In the genomic region with DNA sequence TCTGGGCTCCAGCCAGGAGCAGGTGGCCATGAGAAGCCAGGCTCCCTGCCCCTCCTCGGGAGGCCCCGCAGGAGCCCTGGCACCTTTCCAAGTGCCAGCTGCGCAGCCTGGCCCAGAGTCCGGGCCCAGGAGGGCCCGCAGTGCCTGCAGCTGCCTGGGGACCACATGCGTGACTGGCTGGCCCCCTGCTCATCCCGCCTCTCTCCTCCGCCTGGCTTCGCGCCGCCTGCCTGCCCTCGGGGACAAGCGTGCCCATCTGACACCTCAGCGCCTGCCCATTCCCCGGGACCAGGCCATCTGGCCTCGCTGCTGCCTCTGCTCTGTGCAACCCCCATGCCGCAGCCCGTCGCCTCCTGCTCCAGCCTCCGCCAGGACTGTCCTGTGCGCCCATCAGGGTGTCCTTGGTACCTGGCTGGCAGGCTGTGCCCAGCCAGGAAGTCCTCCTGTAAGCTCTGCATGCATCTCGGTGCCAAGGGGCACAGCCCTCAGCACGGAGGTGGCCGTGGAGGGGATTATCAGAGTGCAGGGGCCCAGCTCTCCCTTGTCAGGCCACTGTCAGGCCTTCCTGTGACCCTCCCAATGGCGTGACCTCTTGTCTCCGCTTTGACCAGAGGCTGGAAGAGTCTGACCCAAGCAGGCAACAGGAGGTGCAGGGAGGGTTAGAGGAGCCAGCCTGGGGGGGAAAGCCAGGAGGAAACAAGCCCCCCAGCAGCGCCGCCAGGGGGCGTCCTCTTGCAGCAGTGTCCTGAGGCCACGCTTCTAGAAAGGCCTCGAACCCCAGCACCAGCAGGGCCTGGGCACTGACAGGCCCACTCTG, we compare ENCODE assay signal across 10 cellular contexts. TPM values are rescaled to one million over a fixed set of nuclear protein-coding genes. Genes with fewer than 3 reads are reported as not detected.
DNase-seq lines count a peak whose midpoint lies in the region; FAIRE-seq and TF ChIP-seq lines count a peak whose summit lies in the region.
"Had no signal": no experiment of that assay in that cellular context is flagged by ENCODE, and none has a peak within 500 bp of the region (broad histone marks: within the 10 kb centered on the region; RNA-seq: fewer than 3 reads in every experiment).

No MANE protein-coding gene starts in this region.

- no peak for FAIRE-seq in keratinocyte (lab: Jason Lieb, UNC)

- no peaks in the 10 kb centered on the region for H3K9me3 ChIP-seq in keratinocyte (ENCODE audit: control insufficient read depth, low read depth, low read length)
- H3K9me3 ChIP-seq in hepatocyte (ENCODE audit: low read depth): no peaks in the 10 kb centered on the region

- H3K4me2 ChIP-seq in keratinocyte (ENCODE audit: control insufficient read depth, extremely low read depth, insufficient read depth, low read depth, low read length) (no peak overlapping the region), hepatocyte (no peak overlapping the region)

- DNase-seq in BJ (ENCODE audit: low read depth) (no peak), NAMALWA (ENCODE audit: low spot score) (peak; percentile 81), SK-N-DZ (ENCODE audit: low spot score) (peak; percentile 30), keratinocyte (ENCODE audit: low read depth, low spot score) (no peak), OCI-M1 (lab: John Stamatoyannopoulos, UW) (no peak), hepatocyte (ENCODE audit: low spot score) (no peak), SIG-M5 treated with dmso at 0.1 percent for 504 hours (lab: John Stamatoyannopoulos, UW; ENCODE audit: unreplicated experiment) (no peak)
- no peak for DNase-seq in activated effector memory CD4-positive, alpha-beta T cell treated with anti-CD3 and anti-CD28 coated beads, Interleukin-2, amount 50 U/mL, for 16 hours

- H3K27ac ChIP-seq in keratinocyte (ENCODE audit: control insufficient read depth, insufficient read depth, low read length): no peak overlapping the region
- no peak overlapping the region for H3K27ac ChIP-seq in hepatocyte

- H3K4me3 ChIP-seq in BJ (ENCODE audit: low read depth, low read length) (no peak overlapping the region), keratinocyte (ENCODE audit: control insufficient read depth in 2 of 3, extremely low read depth in 1 of 3, insufficient read depth in 2 of 3, low read depth in 1 of 3, low read length in 3 of 3) (no peak overlapping the region), hepatocyte (no peak overlapping the region)

- H3K79me2 ChIP-seq in keratinocyte (ENCODE audit: control insufficient read depth, insufficient read depth, low read length): no peaks in the 10 kb centered on the region
- no peaks in the 10 kb centered on the region for H3K79me2 ChIP-seq in hepatocyte

- H3K4me1 ChIP-seq in keratinocyte (ENCODE audit: control insufficient read depth, extremely low read depth, insufficient read depth, low read length) (no peaks in the 10 kb centered on the region), hepatocyte (ENCODE audit: insufficient read depth) (no peaks in the 10 kb centered on the region)

- H2AFZ ChIP-seq in keratinocyte (ENCODE audit: control insufficient read depth, low read length) (no peak overlapping the region), hepatocyte (no peak overlapping the region)

- POLR2A ChIA-PET in BJ (lab: Charles Lee): no interaction called here

- H3K9me2 ChIP-seq in hepatocyte (replicated peaks; ENCODE audit: insufficient read depth): no peaks in the 10 kb centered on the region

- H4K20me1 ChIP-seq in keratinocyte (ENCODE audit: control insufficient read depth, extremely low read depth, insufficient read depth, low read length): no peaks in the 10 kb centered on the region
- H4K20me1 ChIP-seq in hepatocyte (ENCODE audit: insufficient read depth, poor library complexity, severe bottlenecking): no peaks in the 10 kb centered on the region

- H3K27me3 ChIP-seq in BJ (ENCODE audit: control insufficient read depth, insufficient read depth, low read length) (no peaks in the 10 kb centered on the region), keratinocyte (ENCODE audit: control insufficient read depth, extremely low read depth, insufficient read depth, low read length) (peaks cover 8% of the 10 kb centered on the region), hepatocyte (no peaks in the 10 kb centered on the region)

- dilution Hi-C loops in keratinocyte (cut with MboI; ENCODE audit: extremely low pct_ligation_motif_present, low sequenced_read_pairs): no loop called here

- H3K36me3 ChIP-seq in BJ (ENCODE audit: control insufficient read depth, insufficient read depth, low read length) (no peaks in the 10 kb centered on the region), keratinocyte (ENCODE audit: control insufficient read depth in 2 of 2, extremely low read depth in 1 of 2, insufficient read depth in 2 of 2, low read length in 2 of 2) (peaks cover 0 to 5% of the 10 kb centered on the region in 2 experiments), hepatocyte (replicated peaks; ENCODE audit: insufficient read depth, low read depth) (no peaks in the 10 kb centered on the region)

- TF ChIP-seq CTCF in BJ (IDR thresholded peaks at IDR 0.05; ENCODE audit: insufficient read depth, low read depth, low read length) (peak; percentile 25; the same call in 1 of the 2 replicates), keratinocyte (optimal IDR thresholded peaks at IDR 0.05 in 1 of 3, IDR thresholded peaks at IDR 0.05 in 1 of 3, conservative IDR thresholded peaks at IDR 0.05 in 1 of 3; ENCODE audit: extremely low read depth in 1 of 3, insufficient read depth in 2 of 3, low read length in 3 of 3) (peak in 2 of 3 experiments; percentile 14 to 31), hepatocyte (IDR thresholded peaks at IDR 0.05; ENCODE audit: poor library complexity) (no peak)

- H3K9ac ChIP-seq in keratinocyte (ENCODE audit: control insufficient read depth, extremely low read depth, insufficient read depth, low read length): no peak overlapping the region

- CTCF ChIA-PET in BJ (lab: Yijun Ruan, JAX): interaction anchor here (0.6 to 2.6 kb wide), 3 partner anchors 11 to 39 kb away, joined by 3 to 9 read pairs (median 4); no protein-coding TSS in a partner anchor

- WGBS in hepatocyte (ENCODE audit: low lambda C conversion rate, missing lambda C conversion rate): 89% methylated on average over 29 of the region's 31 CpGs

- no peaks in the 10 kb centered on the region for H3K9me1 ChIP-seq in keratinocyte (ENCODE audit: control insufficient read depth, extremely low read depth, insufficient read depth, low read length)

RNA-seq across cellular contexts. Expression of a gene that starts 50.5 kb away (rescaled TPM):
- 15.5 and 19.2 TPM in 2 replicates for polyA plus RNA-seq in BJ (2011; rRNA removed)
- polyA minus RNA-seq in BJ (2011; rRNA and poly(A)+ RNA removed): 17.5 and 30.5 TPM in 2 replicates
- 22.0 and 22.4 TPM in 2 replicates for polyA plus RNA-seq in SK-N-DZ (2014; cell fraction: cytosol; rRNA removed)
- polyA plus RNA-seq in SK-N-DZ (2014; cell fraction: nucleus; rRNA removed): 9.9 and 11.6 TPM in 2 replicates
- polyA plus RNA-seq in keratinocyte: 15.3 to 25.9 TPM (median 20.0 TPM) in 3 replicates
- polyA plus RNA-seq in keratinocyte (2011; ENCODE audit: low read depth): 5.2 TPM
- 7.0 and 12.6 TPM in 2 replicates for polyA plus RNA-seq in keratinocyte (2011; cell fraction: cytosol; rRNA removed)
- 28.7 and 32.8 TPM in 2 replicates for polyA plus RNA-seq in keratinocyte (2011; cell fraction: nucleus; rRNA removed)
- polyA plus RNA-seq in keratinocyte (2012; ENCODE audit: low replicate concordance): 10.4 and 13.3 TPM in 2 replicates
- 28.3 to 43.5 TPM (median 32.7 TPM) in 3 replicates for polyA minus RNA-seq in keratinocyte
- 13.2 TPM for polyA minus RNA-seq in keratinocyte (2011; cell fraction: cytosol; rRNA and poly(A)+ RNA removed)
- 24.9 and 35.8 TPM in 2 replicates for polyA minus RNA-seq in keratinocyte (2011; cell fraction: nucleus; rRNA and poly(A)+ RNA removed)
- total RNA-seq in hepatocyte: 13.6 and 14.2 TPM in 2 replicates
- polyA plus RNA-seq in hepatocyte: 14.1 and 16.1 TPM in 2 replicates

RNA-seq across cellular contexts. Expression of a gene that starts 53.0 kb away (rescaled TPM):
- polyA plus RNA-seq in BJ (2011; rRNA removed): 0.06 TPM in 1 of 2 replicates, not detected in the other
- polyA minus RNA-seq in BJ (2011; rRNA and poly(A)+ RNA removed): not detected in 2 replicates
- polyA plus RNA-seq in SK-N-DZ (2014; cell fraction: cytosol; rRNA removed): not detected in 2 replicates
- not detected in 2 replicates for polyA plus RNA-seq in SK-N-DZ (2014; cell fraction: nucleus; rRNA removed)
- not detected in 3 replicates for polyA plus RNA-seq in keratinocyte
- polyA plus RNA-seq in keratinocyte (2011; ENCODE audit: low read depth): not detected
- not detected in 2 replicates for polyA plus RNA-seq in keratinocyte (2011; cell fraction: cytosol; rRNA removed)
- polyA plus RNA-seq in keratinocyte (2011; cell fraction: nucleus; rRNA removed): not detected in 2 replicates
- not detected in 2 replicates for polyA plus RNA-seq in keratinocyte (2012; ENCODE audit: low replicate concordance)
- not detected in 3 replicates for polyA minus RNA-seq in keratinocyte
- not detected for polyA minus RNA-seq in keratinocyte (2011; cell fraction: cytosol; rRNA and poly(A)+ RNA removed)
- not detected in 2 replicates for polyA minus RNA-seq in keratinocyte (2011; cell fraction: nucleus; rRNA and poly(A)+ RNA removed)
- not detected in 2 replicates for total RNA-seq in hepatocyte
- not detected in 2 replicates for polyA plus RNA-seq in hepatocyte
- total RNA-seq: posterior vena cava, temporal lobe had no signal

Comparison
In these comparisons a context has a peak if more than half of its experiments do, and no peak if none do; other contexts are left out.
1. DNase-seq: peak in NAMALWA (single experiment) and SK-N-DZ (single experiment); none in BJ (single experiment), keratinocyte (single experiment), OCI-M1 (single experiment), hepatocyte (single experiment), SIG-M5 treated with dmso at 0.1 percent for 504 hours (single experiment) and activated effector memory CD4-positive, alpha-beta T cell treated with anti-CD3 and anti-CD28 coated beads, Interleukin-2, amount 50 U/mL, for 16 hours (single experiment).